Comparison of ENCODE assay signal across 8 cellular contexts in genomic region chr1:16163882-16164820, GRCh38. TPM values are rescaled to one million over a fixed set of nuclear protein-coding genes. Genes with fewer than 3 reads are reported as not detected.
DNase-seq lines count a peak whose midpoint lies in the region; ATAC-seq lines count a peak whose summit lies in the region.

No MANE protein-coding gene starts in this region.

- DNase-seq in D341Med (ENCODE audit: low spot score) (peak; percentile 59), NCI-H1092 (lab: John Stamatoyannopoulos, UW) (peak; percentile 73), left lobe of liver (ENCODE audit: low spot score) (no peak), Karpas-422 (no peak)

- peaks cover 7% of the 10 kb centered on the region for H3K4me1 ChIP-seq in Karpas-422 (ENCODE audit: low read length)

- H2AFZ ChIP-seq in Karpas-422 (ENCODE audit: low read length) = no peak overlapping the region

- H3K9me3 ChIP-seq in Karpas-422 (ENCODE audit: low read length) = no peaks in the 10 kb centered on the region

- no peaks in the 10 kb centered on the region for H3K27me3 Mint-ChIP-seq in activated naive CD8-positive, alpha-beta T cell

- no peak overlapping the region for H3K4me2 ChIP-seq in Karpas-422 (ENCODE audit: low read depth, low read length, poor library complexity, severe bottlenecking)

- H3K27me3 ChIP-seq in Karpas-422 (ENCODE audit: low read length) = no peaks in the 10 kb centered on the region

- no peak overlapping the region for H3K27ac ChIP-seq in Karpas-422 (ENCODE audit: low read length)

- H3K9ac ChIP-seq in Karpas-422 (ENCODE audit: low read length) = no peak overlapping the region

- no peak overlapping the region for H3K27ac Mint-ChIP-seq in activated naive CD8-positive, alpha-beta T cell

- H3K36me3 Mint-ChIP-seq in activated naive CD8-positive, alpha-beta T cell = no peaks in the 10 kb centered on the region

- no peaks in the 10 kb centered on the region for H3K36me3 ChIP-seq in Karpas-422 (ENCODE audit: insufficient read depth, low read length)

- no peaks in the 10 kb centered on the region for H3K79me2 ChIP-seq in Karpas-422 (ENCODE audit: low read length)

- peak overlapping the region; percentile 60 for H3K4me3 Mint-ChIP-seq in activated naive CD8-positive, alpha-beta T cell

- no peaks in the 10 kb centered on the region for H4K20me1 ChIP-seq in Karpas-422 (ENCODE audit: insufficient read depth, low read depth, low read length)

- no peaks in the 10 kb centered on the region for H3K9me2 ChIP-seq in Karpas-422 (replicated peaks; ENCODE audit: insufficient read depth, low read length)

- H3K4me3 ChIP-seq in Karpas-422 (ENCODE audit: low read length) = no peak overlapping the region

- peaks cover 55% of the 10 kb centered on the region for H3K4me1 Mint-ChIP-seq in activated naive CD8-positive, alpha-beta T cell (ENCODE audit: low read depth)

- ATAC-seq in left lobe of liver (peak; percentile 44), GM18511 (IDR thresholded peaks at IDR 0.05; ENCODE audit: unreplicated experiment) (no peak), HG03342 (IDR thresholded peaks at IDR 0.05; ENCODE audit: unreplicated experiment) (no peak), GM21423 (IDR thresholded peaks at IDR 0.05; ENCODE audit: unreplicated experiment) (no peak)

- no peaks in the 10 kb centered on the region for H3K9me3 Mint-ChIP-seq in activated naive CD8-positive, alpha-beta T cell (ENCODE audit: low read depth)

RNA-seq across cellular contexts. Expression of gene EPHA2, which starts 8.3 kb away (rescaled TPM):
- total RNA-seq in left lobe of liver = 6.5 TPM
- total RNA-seq in Karpas-422 (2014; rRNA removed; shearing (Covaris generic); ENCODE audit: low replicate concordance) = not detected in 2 replicates

RNA-seq across cellular contexts. Expression of gene ARHGEF19, which starts 48.3 kb away (rescaled TPM):
- 1.9 TPM for total RNA-seq in left lobe of liver
- 2.2 and 2.5 TPM in 2 replicates for total RNA-seq in Karpas-422 (2014; rRNA removed; shearing (Covaris generic); ENCODE audit: low replicate concordance)

Comparison
In these comparisons a context has a peak if more than half of its experiments do, and no peak if none do; other contexts are left out.
1. DNase-seq: peak in D341Med (single experiment) and NCI-H1092 (single experiment); none in left lobe of liver (single experiment) and Karpas-422 (single experiment).